22 cellular contexts compared by ENCODE assay signal in the genomic region with DNA sequence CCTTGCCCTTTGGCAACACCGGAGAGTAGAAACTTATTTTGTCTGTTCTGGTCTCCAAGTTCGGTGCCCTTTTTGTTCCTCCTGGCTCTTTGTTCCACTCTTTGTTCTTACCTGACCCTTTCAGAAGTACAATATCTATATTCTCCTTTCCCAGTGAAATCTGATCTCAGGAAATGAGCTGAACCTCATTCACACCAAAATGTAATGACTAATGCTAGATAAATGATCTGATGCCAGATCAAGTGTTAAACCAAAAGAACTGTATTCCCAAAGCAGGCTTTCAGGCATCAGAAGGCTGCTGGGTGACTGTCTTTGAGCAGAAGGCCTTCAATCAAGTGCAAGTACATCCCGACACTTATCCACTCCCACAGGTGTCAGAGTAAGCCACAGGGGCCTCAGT.
DNase-seq lines count a peak whose midpoint lies in the region; ATAC-seq and TF ChIP-seq lines count a peak whose summit lies in the region.
"Had no signal": no experiment of that assay in that cellular context is flagged by ENCODE, and none has a peak within 500 bp of the region (broad histone marks: within the 10 kb centered on the region; RNA-seq: fewer than 3 reads in every experiment).

No MANE protein-coding gene starts in this region.

- no peak for ATAC-seq in GM18511 (IDR thresholded peaks at IDR 0.05; ENCODE audit: unreplicated experiment)
- ATAC-seq in activated CD4-positive, CD25-positive, alpha-beta regulatory T cell treated with anti-CD3 and anti-CD28 coated beads, Interleukin-2, amount 50 U/mL, for 24 hours, result no peak
- ATAC-seq: gastrocnemius medialis, HCT116, left lobe of liver had no signal

- H3K4me3 ChIP-seq in astrocyte of the cerebellum (ENCODE audit: low read depth, low read length), result no peak overlapping the region
- H3K4me3 ChIP-seq: gastrocnemius medialis, neural progenitor cell, skin epidermis, tibial artery had no signal

- TF ChIP-seq CTCF in astrocyte of the cerebellum (IDR thresholded peaks at IDR 0.05; ENCODE audit: low read depth, low read length, missing control alignments), result no peak

- DNase-seq in Caki2 (ENCODE audit: low read depth), result peak; percentile 10
- peak; percentile 65 for DNase-seq in LHCN-M2 (ENCODE audit: low read depth)
- DNase-seq in astrocyte of the cerebellum (ENCODE audit: low read depth), result peak; percentile 39
- peak; percentile 58 for DNase-seq in glomerular visceral epithelial cell (ENCODE audit: extremely low spot score)
- no peak for DNase-seq in GM19238 (ENCODE audit: insufficient read length, low spot score)
- no peak for DNase-seq in hypothalamus (lab: John Stamatoyannopoulos, UW)
- DNase-seq: activated effector memory CD4-positive, alpha-beta T cell treated with Interleukin-2 at 50 U/mL for 16 hours; CD4-positive, alpha-beta T cell; erythroblast; gastrocnemius medialis; NCI-H1105; NCI-H2081 treated with DMSO at 0.1 percent for 48 hours; NCI-H510A treated with DMSO at 0.1 percent for 48 hours; SHP77 treated with DMSO at 0.1 percent for 48 hours; stimulated activated CD4-positive, alpha-beta T cell treated with anti-CD3 and anti-CD28 coated beads, Interleukin-2, amount 100 ng/mL, for 48 hours; tibial artery had no signal

- in situ Hi-C loops in Caki2 (cut with HindIII; ENCODE audit: low pct_unique_long_range_greater_than_20kb, low sequenced_read_pairs), result no loop called here
- in situ Hi-C loops in astrocyte of the cerebellum (cut with HindIII; ENCODE audit: low sequenced_read_pairs), result no loop called here

Comparison
In these comparisons a context has a peak if more than half of its experiments do, and no peak if none do; other contexts are left out.
1. DNase-seq: peak in Caki2 (single experiment), LHCN-M2 (single experiment), astrocyte of the cerebellum (single experiment) and glomerular visceral epithelial cell (single experiment); none in GM19238 (single experiment) and hypothalamus (0 of 51).